In the genomic region with DNA sequence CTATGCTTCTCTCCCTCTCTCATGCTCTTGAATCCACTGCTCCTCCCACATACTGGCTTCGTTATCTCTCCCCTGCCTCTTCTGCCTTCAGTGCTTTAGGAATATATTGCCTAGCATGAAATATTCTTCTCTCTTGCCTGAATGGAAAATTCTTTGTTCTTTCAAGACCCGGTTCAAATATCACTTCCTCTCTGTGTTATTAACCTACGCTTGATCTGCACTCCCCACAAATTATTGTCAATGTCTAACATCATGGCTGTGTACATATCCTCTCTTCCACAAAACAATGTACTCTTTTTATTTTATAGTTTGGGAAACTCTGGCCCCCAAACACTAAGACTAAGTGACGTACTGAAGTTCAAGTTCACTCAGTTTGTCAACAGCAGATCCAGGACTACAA, we compare ENCODE assay signal across 1 cellular context.
TF ChIP-seq lines count a peak whose summit lies in the region.

No MANE protein-coding gene starts in this region.

TF ChIP-seq in IMR-90, 13 proteins besides CTCF, POLR2A, EP300 and RAD21 (continued from another document):
- TF ChIP-seq, protein P1, sequence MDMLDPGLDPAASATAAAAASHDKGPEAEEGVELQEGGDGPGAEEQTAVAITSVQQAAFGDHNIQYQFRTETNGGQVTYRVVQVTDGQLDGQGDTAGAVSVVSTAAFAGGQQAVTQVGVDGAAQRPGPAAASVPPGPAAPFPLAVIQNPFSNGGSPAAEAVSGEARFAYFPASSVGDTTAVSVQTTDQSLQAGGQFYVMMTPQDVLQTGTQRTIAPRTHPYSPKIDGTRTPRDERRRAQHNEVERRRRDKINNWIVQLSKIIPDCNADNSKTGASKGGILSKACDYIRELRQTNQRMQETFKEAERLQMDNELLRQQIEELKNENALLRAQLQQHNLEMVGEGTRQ (IDR thresholded peaks at IDR 0.05; ENCODE audit: low read depth, low read length), result no peak
- no peak for TF ChIP-seq RCOR1 (IDR thresholded peaks at IDR 0.05; ENCODE audit: insufficient replicate concordance, low read length)
- no peak for TF ChIP-seq MAZ (IDR thresholded peaks at IDR 0.05; ENCODE audit: borderline replicate concordance, low read depth, low read length)
- TF ChIP-seq FOS (IDR thresholded peaks at IDR 0.05; ENCODE audit: low read depth, low read length), result no peak
- TF ChIP-seq, protein P2, sequence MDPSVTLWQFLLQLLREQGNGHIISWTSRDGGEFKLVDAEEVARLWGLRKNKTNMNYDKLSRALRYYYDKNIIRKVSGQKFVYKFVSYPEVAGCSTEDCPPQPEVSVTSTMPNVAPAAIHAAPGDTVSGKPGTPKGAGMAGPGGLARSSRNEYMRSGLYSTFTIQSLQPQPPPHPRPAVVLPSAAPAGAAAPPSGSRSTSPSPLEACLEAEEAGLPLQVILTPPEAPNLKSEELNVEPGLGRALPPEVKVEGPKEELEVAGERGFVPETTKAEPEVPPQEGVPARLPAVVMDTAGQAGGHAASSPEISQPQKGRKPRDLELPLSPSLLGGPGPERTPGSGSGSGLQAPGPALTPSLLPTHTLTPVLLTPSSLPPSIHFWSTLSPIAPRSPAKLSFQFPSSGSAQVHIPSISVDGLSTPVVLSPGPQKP (IDR thresholded peaks at IDR 0.05; ENCODE audit: borderline replicate concordance, low read depth, low read length), result no peak
TF ChIP-seq in IMR-90: peak in this region for 0.
